In the genomic region with DNA sequence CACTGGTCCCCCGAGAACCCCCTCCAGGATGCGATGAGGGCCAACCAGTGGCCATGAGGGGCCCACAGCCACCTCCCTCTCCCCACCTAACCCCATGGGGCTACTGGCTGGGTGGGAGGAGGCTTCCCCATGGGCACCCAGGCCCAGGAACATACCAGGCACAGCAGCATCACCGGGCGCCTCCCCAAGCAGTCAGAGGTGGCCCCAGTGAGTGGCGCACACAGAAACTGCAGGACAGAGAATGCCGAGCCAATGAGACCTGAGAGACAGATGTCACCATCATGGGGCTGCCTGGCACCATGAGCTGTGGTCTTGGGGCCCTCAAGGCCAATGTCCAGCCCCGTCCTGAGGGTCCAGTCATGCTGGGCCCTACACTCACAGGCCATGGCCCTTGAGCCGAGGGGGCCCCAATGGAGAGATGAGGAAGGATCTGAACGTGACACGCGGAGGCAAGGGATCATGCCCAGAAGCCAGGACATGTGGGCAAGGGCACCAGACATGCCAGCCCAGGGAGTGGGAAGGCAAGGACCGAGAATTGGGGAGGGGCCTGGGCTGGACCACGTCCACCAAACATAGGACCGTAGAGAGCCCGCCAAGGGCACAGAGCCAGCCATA, we compare ENCODE assay signal across 8 cellular contexts. TPM values are rescaled to one million over a fixed set of nuclear protein-coding genes. Genes with fewer than 3 reads are reported as not detected.
DNase-seq lines count a peak whose midpoint lies in the region; ATAC-seq, FAIRE-seq and TF ChIP-seq lines count a peak whose summit lies in the region.

No MANE protein-coding gene starts in this region.

- intact Hi-C loops in posterior vena cava (cut with DNase I): loop anchor here (5.0 to 10.0 kb wide), 2 partner anchors 166 to 168 kb away; no protein-coding TSS in a partner anchor

- peak overlapping the region; percentile 77 for H3K4me3 ChIP-seq in endodermal cell (ENCODE audit: low read length)

- no peak for ATAC-seq in HG03139 (IDR thresholded peaks at IDR 0.05; ENCODE audit: unreplicated experiment)
- ATAC-seq in HG02623 (IDR thresholded peaks at IDR 0.05; ENCODE audit: unreplicated experiment): no peak

- 95 to 96% methylated on average over 5 to 15 of the region's 15 CpGs for WGBS in endodermal cell (ENCODE audit: insufficient coverage in 1 of 2, insufficient read length in 1 of 2), 2 experiments

- FAIRE-seq in GM12891 (lab: Jason Lieb, UNC): no peak

- H3K27me3 ChIP-seq in endodermal cell (ENCODE audit: control insufficient read depth, insufficient read depth, low read length, poor library complexity, severe bottlenecking): no peaks in the 10 kb centered on the region

- H3K4me1 Mint-ChIP-seq in endodermal cell: peaks cover 27% of the 10 kb centered on the region

- H3K9me3 ChIP-seq in endodermal cell (ENCODE audit: control insufficient read depth, low read length): no peaks in the 10 kb centered on the region

- H3K9me3 Mint-ChIP-seq in endodermal cell: no peaks in the 10 kb centered on the region

- TF ChIP-seq CTCF in endodermal cell (conservative IDR thresholded peaks at IDR 0.05): no peak

- no peak for TF ChIP-seq POLR2A in GM12891 (IDR thresholded peaks at IDR 0.05; ENCODE audit: low read depth, low read length)

- peaks cover 29% of the 10 kb centered on the region for H3K36me3 Mint-ChIP-seq in endodermal cell (ENCODE audit: low read depth)

- peaks cover 37% of the 10 kb centered on the region for H3K36me3 ChIP-seq in endodermal cell (ENCODE audit: control insufficient read depth, insufficient read depth, low read length)

- peak; percentile 16 for DNase-seq in EH (ENCODE audit: low read depth)
- peak; percentile 64 for DNase-seq in RKO (ENCODE audit: low spot score)
- DNase-seq in endodermal cell: peak; percentile 55
- peak; percentile 81 for DNase-seq in posterior vena cava (ENCODE audit: low spot score)
- no peak for DNase-seq in GM12891 (ENCODE audit: insufficient read length, low spot score)
- DNase-seq in HuH-7 (ENCODE audit: low spot score): no peak

- no peak overlapping the region for H3K27ac ChIP-seq in endodermal cell (ENCODE audit: low read depth, low read length)

- peak overlapping the region; percentile 81 for H3K27ac Mint-ChIP-seq in endodermal cell

- H3K4me1 ChIP-seq in endodermal cell (ENCODE audit: control insufficient read depth, insufficient read depth, low read length): peaks cover 18% of the 10 kb centered on the region

- H3K9ac ChIP-seq in endodermal cell (ENCODE audit: extremely low read depth, low read length, poor library complexity, severe bottlenecking): no peak overlapping the region

- no peaks in the 10 kb centered on the region for H3K27me3 Mint-ChIP-seq in endodermal cell (ENCODE audit: insufficient read depth)

- H3K4me3 Mint-ChIP-seq in endodermal cell: peak overlapping the region; percentile 75

TF ChIP-seq in GM12891, 5 proteins besides CTCF, POLR2A, EP300 and RAD21:
- TF ChIP-seq POU2F2 (IDR thresholded peaks at IDR 0.05; ENCODE audit: low read depth, low read length): no peak
- no peak for TF ChIP-seq SPI1 (IDR thresholded peaks at IDR 0.05; ENCODE audit: low read depth, low read length)
- TF ChIP-seq PAX5 (IDR thresholded peaks at IDR 0.05; ENCODE audit: insufficient read depth, low read length, severe bottlenecking): no peak
- TF ChIP-seq TAF1 (IDR thresholded peaks at IDR 0.05; ENCODE audit: low read depth, low read length): no peak
- no peak for TF ChIP-seq POLR2AphosphoS5 (IDR thresholded peaks at IDR 0.05; ENCODE audit: low read depth, low read length)
TF ChIP-seq in GM12891: peak in this region for 0.

RNA-seq across cellular contexts. Expression of a gene that starts 30.1 kb away (rescaled TPM):
- total RNA-seq in endodermal cell (10 to 100 TPM; 23.0 to 31.9 TPM), posterior vena cava (10 to 100 TPM; 16.1 to 20.5 TPM)
- 20.5 TPM for polyA plus RNA-seq in endodermal cell (2013, experiment 1 of 2)
- polyA plus RNA-seq in endodermal cell (2013, experiment 2 of 2): 18.2 TPM
- polyA plus RNA-seq in GM12891 (2012; ENCODE audit: low read depth, missing spikeins): 41.1 TPM

RNA-seq across cellular contexts. Expression of a gene that starts 30.3 kb away (rescaled TPM):
- total RNA-seq in endodermal cell: 1 to 10 TPM; 2.8 to 4.2 TPM
- polyA plus RNA-seq in endodermal cell (2013, experiment 1 of 2): 3.5 TPM
- polyA plus RNA-seq in endodermal cell (2013, experiment 2 of 2): 4.0 TPM
- total RNA-seq in posterior vena cava: 1 to 10 TPM; 5.6 to 8.0 TPM
- polyA plus RNA-seq in GM12891 (2012; ENCODE audit: low read depth, missing spikeins): 1.5 TPM

Comparison
In these comparisons a context has a peak if more than half of its experiments do, and no peak if none do; other contexts are left out.
1. DNase-seq: peak in EH (single experiment), RKO (single experiment), endodermal cell (single experiment) and posterior vena cava (single experiment); none in GM12891 (single experiment) and HuH-7 (single experiment).